Comparison of ENCODE assay signal across 8 cellular contexts in the genomic region with DNA sequence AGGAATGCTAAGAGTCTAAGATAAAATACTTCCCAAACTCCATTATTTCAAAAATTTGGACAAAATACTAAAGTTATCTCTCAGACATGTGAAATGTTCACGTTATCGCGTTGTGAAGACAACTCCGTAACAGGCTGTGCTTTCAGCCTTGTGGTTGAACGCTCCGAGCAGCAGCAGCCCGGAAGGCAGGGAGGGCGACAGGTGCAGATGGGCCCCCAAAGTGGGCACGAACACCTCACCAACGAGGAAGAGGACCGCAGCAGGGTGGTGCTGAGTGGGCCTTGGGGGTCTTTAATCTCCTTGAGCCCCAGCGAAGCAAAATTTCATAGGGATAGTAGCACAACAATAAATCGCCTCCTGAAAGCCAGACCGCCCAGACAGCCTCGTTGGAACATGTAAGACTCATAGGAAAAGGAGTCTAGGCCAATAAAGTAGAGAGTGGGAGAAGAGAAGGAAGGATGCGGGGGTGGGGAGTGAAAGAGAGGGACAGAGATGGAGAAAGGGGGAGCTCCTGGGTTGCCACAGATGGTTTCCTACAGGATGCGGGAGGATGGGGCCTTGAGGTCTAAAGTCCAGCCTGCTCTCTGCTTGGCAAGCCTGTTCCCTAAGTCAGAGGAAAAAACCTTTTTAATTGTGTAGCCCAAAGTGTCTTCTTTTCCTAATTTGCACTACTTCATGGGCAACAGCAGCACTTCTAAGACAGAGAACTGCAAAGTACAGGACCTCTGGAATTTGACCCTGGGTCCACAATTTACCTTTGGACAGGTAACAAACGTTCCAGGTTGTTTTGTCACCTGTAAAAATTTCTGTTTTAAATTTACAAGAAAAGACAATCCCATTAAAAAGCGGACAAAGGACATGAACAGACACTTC. TPM values are rescaled to one million over a fixed set of nuclear protein-coding genes. Genes with fewer than 3 reads are reported as not detected.
DNase-seq lines count a peak whose midpoint lies in the region; FAIRE-seq and TF ChIP-seq lines count a peak whose summit lies in the region.
"Had no signal": no experiment of that assay in that cellular context is flagged by ENCODE, and none has a peak within 500 bp of the region (broad histone marks: within the 10 kb centered on the region; RNA-seq: fewer than 3 reads in every experiment).

No MANE protein-coding gene starts in this region.

- H3K36me3 ChIP-seq in ascending aorta (no peaks in the 10 kb centered on the region), kidney epithelial cell (ENCODE audit: control insufficient read depth, insufficient read depth, low read length) (no peaks in the 10 kb centered on the region), small intestine (ENCODE audit: control insufficient read depth in 2 of 2, insufficient read depth in 2 of 2, low read length in 2 of 2) (no peaks in the 10 kb centered on the region)

- H3K4me1 ChIP-seq in ascending aorta = peaks cover 3 to 8% of the 10 kb centered on the region in 2 donors
- H3K4me1 ChIP-seq in small intestine (ENCODE audit: control insufficient read depth in 2 of 2, insufficient read depth in 1 of 2, low read depth in 1 of 2, low read length in 1 of 2) = no peaks in the 10 kb centered on the region

- FAIRE-seq in small intestine (lab: Jason Lieb, UNC) = no peak

- H3K4me3 ChIP-seq in ascending aorta (peak overlapping the region; percentile 82 to 97), kidney epithelial cell (ENCODE audit: low read depth, low read length) (peak overlapping the region; percentile 78), small intestine (ENCODE audit: low read depth in 1 of 2, low read length in 2 of 2) (peak overlapping the region in 1 of 2 donors; percentile 72)

- intact Hi-C loops in ascending aorta (cut with DNase I) = no loop called here

- 14 to 34% (median 33%) methylated on average over 19 of the region's 19 CpGs for WGBS in small intestine, 3 donors

- H3K27me3 ChIP-seq in ascending aorta (no peaks in the 10 kb centered on the region), kidney epithelial cell (ENCODE audit: control insufficient read depth, insufficient read depth, low read length) (peaks cover 3% of the 10 kb centered on the region), small intestine (ENCODE audit: control insufficient read depth in 2 of 2, insufficient read depth in 2 of 2, low read length in 2 of 2) (peaks cover 0 to 13% of the 10 kb centered on the region in 2 donors)

- DNase-seq in HT-29 (ENCODE audit: low spot score) = peak; percentile 61
- DNase-seq in ascending aorta (ENCODE audit: low spot score in 2 of 2) = no peak
- DNase-seq in kidney epithelial cell (ENCODE audit: low read depth) = no peak
- peak; percentile 62 for DNase-seq in small intestine
- DNase-seq in NCI-H1048 (lab: John Stamatoyannopoulos, UW) = no peak
- DNase-seq in NCI-H526 treated with DMSO at 0.1 percent for 48 hours (lab: John Stamatoyannopoulos, UW) = no peak
- DNase-seq in stimulated activated CD4-positive, alpha-beta T cell treated with anti-CD3 and anti-CD28 coated beads, Interleukin-1b, Interleukin-23, amount 100 ng/mL, for 48 hours = no peak
- DNase-seq: effector CD8-positive, alpha-beta T cell had no signal

- H3K27ac ChIP-seq in ascending aorta (peak overlapping the region; percentile 86 to 91), small intestine (ENCODE audit: low read depth in 1 of 2, low read length in 1 of 2) (peak overlapping the region; percentile 87 to 97)

- no peaks in the 10 kb centered on the region for H3K9me3 ChIP-seq in ascending aorta
- no peaks in the 10 kb centered on the region for H3K9me3 ChIP-seq in small intestine (ENCODE audit: control insufficient read depth, low read depth)

- no peak for TF ChIP-seq CTCF in ascending aorta (IDR thresholded peaks at IDR 0.05)
- TF ChIP-seq CTCF in kidney epithelial cell (IDR thresholded peaks at IDR 0.05; ENCODE audit: insufficient read depth, low read length, poor library complexity, severe bottlenecking) = no peak

RNA-seq across cellular contexts. Expression of a gene that starts 1.3 kb away (rescaled TPM):
- total RNA-seq in HT-29 (2014; rRNA removed; shearing (Covaris generic)) = 33.7 and 33.9 TPM in 2 replicates
- total RNA-seq in ascending aorta (0.43 TPM), kidney epithelial cell (10.4 and 11.7 TPM in 2 replicates)
- 10 to 100 TPM in 2 of 3 donors, 1 to 10 TPM in 1; 6.2 to 14.1 (median 11.9) TPM for polyA plus RNA-seq in small intestine

Comparison
In these comparisons a context has a peak if more than half of its experiments do, and no peak if none do; other contexts are left out.
1. DNase-seq: peak in HT-29 (single experiment) and small intestine (single experiment); none in ascending aorta (0 of 2), kidney epithelial cell (single experiment), NCI-H1048 (single experiment), NCI-H526 treated with DMSO at 0.1 percent for 48 hours (single experiment) and stimulated activated CD4-positive, alpha-beta T cell treated with anti-CD3 and anti-CD28 coated beads, Interleukin-1b, Interleukin-23, amount 100 ng/mL, for 48 hours (single experiment).